Comparison of ENCODE assay signal across 8 cellular contexts in genomic region chr11:65653229-65654225, GRCh38. TPM values are rescaled to one million over a fixed set of nuclear protein-coding genes. Genes with fewer than 3 reads are reported as not detected.
DNase-seq lines count a peak whose midpoint lies in the region; ATAC-seq, FAIRE-seq and TF ChIP-seq lines count a peak whose summit lies in the region.

No MANE protein-coding gene starts in this region.

- peak overlapping the region; percentile 87 for H3K27ac Mint-ChIP-seq in activated T-helper 17 cell treated with anti-CD3 and anti-CD28 coated beads, Interleukin-2, amount 50 U/mL, for 72 hours
- H3K27ac Mint-ChIP-seq in stimulated activated memory B cell treated with anti-CD40 and anti-IgM and Interleukin-4, amounts not matched to agents 10 μg/mL and 1 μg/mL and 100 μg/mL, for 72 hours: peak overlapping the region; percentile 92

- no peaks in the 10 kb centered on the region for H3K9me3 ChIP-seq in iPS-20b (ENCODE audit: insufficient read depth, low read depth, low read length)

- no peak for FAIRE-seq in GM19239 (lab: Jason Lieb, UNC)

- H3K36me3 ChIP-seq in iPS-20b (ENCODE audit: insufficient read depth, low read depth, low read length): peaks cover 52% of the 10 kb centered on the region

- H3K9ac ChIP-seq in iPS-20b (ENCODE audit: low read depth, low read length): peak overlapping the region; percentile 86

- DNase-seq in AG09309 (ENCODE audit: low read depth) (no peak), HFF-Myc (ENCODE audit: extremely low read depth, low read depth) (no peak), KG1 (lab: John Stamatoyannopoulos, UW) (no peak), GM19239 (ENCODE audit: insufficient read length, low spot score) (no peak), GM03348 (ENCODE audit: low spot score) (no peak)

- no peaks in the 10 kb centered on the region for H3K9me3 Mint-ChIP-seq in activated T-helper 17 cell treated with anti-CD3 and anti-CD28 coated beads, Interleukin-2, amount 50 U/mL, for 72 hours
- H3K9me3 Mint-ChIP-seq in stimulated activated memory B cell treated with anti-CD40 and anti-IgM and Interleukin-4, amounts not matched to agents 10 μg/mL and 1 μg/mL and 100 μg/mL, for 72 hours: no peaks in the 10 kb centered on the region

- peaks cover 35% of the 10 kb centered on the region for H3K4me1 Mint-ChIP-seq in activated T-helper 17 cell treated with anti-CD3 and anti-CD28 coated beads, Interleukin-2, amount 50 U/mL, for 72 hours
- H3K4me1 Mint-ChIP-seq in stimulated activated memory B cell treated with anti-CD40 and anti-IgM and Interleukin-4, amounts not matched to agents 10 μg/mL and 1 μg/mL and 100 μg/mL, for 72 hours: peaks cover 71% of the 10 kb centered on the region

- TF ChIP-seq CTCF in AG09309 (IDR thresholded peaks at IDR 0.05; ENCODE audit: control insufficient read depth, insufficient read depth, low read depth, low read length, missing control alignments) (no peak), HFF-Myc (IDR thresholded peaks at IDR 0.05; ENCODE audit: low read depth, low read length, missing control alignments) (no peak)

- H3K4me3 Mint-ChIP-seq in activated T-helper 17 cell treated with anti-CD3 and anti-CD28 coated beads, Interleukin-2, amount 50 U/mL, for 72 hours: peak overlapping the region; percentile 78
- peak overlapping the region; percentile 86 for H3K4me3 Mint-ChIP-seq in stimulated activated memory B cell treated with anti-CD40 and anti-IgM and Interleukin-4, amounts not matched to agents 10 μg/mL and 1 μg/mL and 100 μg/mL, for 72 hours

- H3K27me3 Mint-ChIP-seq in activated T-helper 17 cell treated with anti-CD3 and anti-CD28 coated beads, Interleukin-2, amount 50 U/mL, for 72 hours: no peaks in the 10 kb centered on the region
- H3K27me3 Mint-ChIP-seq in stimulated activated memory B cell treated with anti-CD40 and anti-IgM and Interleukin-4, amounts not matched to agents 10 μg/mL and 1 μg/mL and 100 μg/mL, for 72 hours: no peaks in the 10 kb centered on the region

- H3K27ac ChIP-seq in iPS-20b (ENCODE audit: low read length): peak overlapping the region; percentile 84

- peaks cover 3% of the 10 kb centered on the region; the same call in 1 of the 2 replicates for H3K27me3 ChIP-seq in iPS-20b (ENCODE audit: insufficient read depth, low read length)

- no peak for ATAC-seq in activated T-helper 17 cell treated with anti-CD3 and anti-CD28 coated beads, Interleukin-2, amount 50 U/mL, for 72 hours (replicated peaks)
- no peak for ATAC-seq in stimulated activated memory B cell treated with anti-CD40 and anti-IgM and Interleukin-4, amounts not matched to agents 10 μg/mL and 1 μg/mL and 100 μg/mL, for 72 hours

- H3K4me1 ChIP-seq in iPS-20b (ENCODE audit: insufficient read depth, low read length): peaks cover 12% of the 10 kb centered on the region; the same call in 1 of the 2 replicates

- H3K4me3 ChIP-seq in AG09309 (ENCODE audit: control insufficient read depth, low read depth, low read length) (peak overlapping the region; percentile 50), HFF-Myc (replicated peaks; ENCODE audit: low read depth, low read length) (peak overlapping the region; percentile 42), iPS-20b (ENCODE audit: low read length) (peak overlapping the region; percentile 72)

- peaks cover 99% of the 10 kb centered on the region for H3K36me3 Mint-ChIP-seq in activated T-helper 17 cell treated with anti-CD3 and anti-CD28 coated beads, Interleukin-2, amount 50 U/mL, for 72 hours (ENCODE audit: low read depth)
- H3K36me3 Mint-ChIP-seq in stimulated activated memory B cell treated with anti-CD40 and anti-IgM and Interleukin-4, amounts not matched to agents 10 μg/mL and 1 μg/mL and 100 μg/mL, for 72 hours: peaks cover 60% of the 10 kb centered on the region

RNA-seq across cellular contexts. Expression of gene RELA, which starts 9.2 kb away (rescaled TPM):
- 100 to 1,000 TPM in 1 of 2 donors, 10 to 100 TPM in 1; 82.5 to 150 TPM for total RNA-seq in activated T-helper 17 cell treated with anti-CD3 and anti-CD28 coated beads, Interleukin-2, amount 50 U/mL, for 72 hours

RNA-seq across cellular contexts. Expression of gene SIPA1, which starts 15.6 kb away (rescaled TPM):
- 100 to 1,000 TPM; 135 to 144 TPM for total RNA-seq in activated T-helper 17 cell treated with anti-CD3 and anti-CD28 coated beads, Interleukin-2, amount 50 U/mL, for 72 hours

RNA-seq across cellular contexts. Expression of gene PCNX3, which starts 38.0 kb away (rescaled TPM):
- 10 to 100 TPM; 20.8 to 39.1 TPM for total RNA-seq in activated T-helper 17 cell treated with anti-CD3 and anti-CD28 coated beads, Interleukin-2, amount 50 U/mL, for 72 hours

RNA-seq across cellular contexts. Expression of gene MAP3K11, which starts 39.5 kb away (rescaled TPM):
- total RNA-seq in activated T-helper 17 cell treated with anti-CD3 and anti-CD28 coated beads, Interleukin-2, amount 50 U/mL, for 72 hours: 10 to 100 TPM; 64.9 to 83.2 TPM

RNA-seq across cellular contexts. Expression of gene KCNK7, which starts 57.9 kb away (rescaled TPM):
- total RNA-seq in activated T-helper 17 cell treated with anti-CD3 and anti-CD28 coated beads, Interleukin-2, amount 50 U/mL, for 72 hours: under 1 TPM; 0.52 to 0.79 TPM
